ENCODE assay signal across 1 cellular context in the genomic region with DNA sequence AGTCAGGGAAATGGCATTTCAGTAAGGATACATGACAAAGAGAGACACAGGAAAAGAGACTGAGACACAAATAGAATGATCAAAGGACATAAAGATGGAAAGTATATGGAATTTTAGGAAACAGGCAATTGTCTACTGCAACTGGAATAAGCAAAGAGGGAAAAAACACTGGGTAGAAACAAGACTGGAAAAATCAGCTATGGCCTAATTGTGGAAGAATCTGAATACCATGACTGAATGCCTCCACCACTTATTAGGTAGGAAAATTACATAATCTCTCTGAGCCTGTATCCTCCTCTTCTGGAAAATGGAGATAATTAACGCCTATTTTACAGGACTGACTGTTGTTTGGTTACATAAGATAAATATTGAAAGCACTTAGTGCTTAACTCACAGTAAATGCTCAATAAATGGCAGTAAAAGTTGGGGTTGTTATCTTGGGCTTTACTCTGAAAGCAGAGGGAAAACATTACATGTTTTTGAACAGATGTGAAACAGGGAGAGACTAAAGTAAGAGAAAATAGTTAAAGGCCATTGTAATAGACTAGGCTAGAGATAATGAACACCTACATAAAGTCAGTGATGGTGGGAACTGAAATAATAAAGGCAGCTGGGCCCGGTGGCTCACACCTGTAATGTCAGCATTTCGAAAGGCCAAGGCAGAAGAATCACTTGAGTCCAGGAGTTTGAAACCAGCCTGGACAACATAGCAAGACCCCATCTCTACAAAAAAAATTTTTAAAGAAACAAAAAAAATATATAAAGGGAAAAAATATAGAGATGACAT.
TF ChIP-seq lines count a peak whose summit lies in the region.

No MANE protein-coding gene starts in this region.

TF ChIP-seq in GM23338, 12 proteins besides CTCF, POLR2A, EP300 and RAD21 (continued from another document):
- no peak for TF ChIP-seq ETS1 (IDR thresholded peaks at IDR 0.05)
- no peak for TF ChIP-seq NANOG (IDR thresholded peaks at IDR 0.05; ENCODE audit: borderline replicate concordance)
- TF ChIP-seq STAT1 (IDR thresholded peaks at IDR 0.05; ENCODE audit: unreplicated experiment) = no peak
- TF ChIP-seq ZNF331 (CRISPR knock-in tag; IDR thresholded peaks at IDR 0.05; ENCODE audit: low read depth) = no peak
- no peak for TF ChIP-seq ZNF114 (CRISPR knock-in tag; IDR thresholded peaks at IDR 0.05)
- TF ChIP-seq POLR2AphosphoS5 (IDR thresholded peaks at IDR 0.05; ENCODE audit: low read depth) = no peak
- TF ChIP-seq CREB1 (CRISPR knock-in tag; IDR thresholded peaks at IDR 0.05; ENCODE audit: low read depth) = no peak
- TF ChIP-seq JUNB (IDR thresholded peaks at IDR 0.05; ENCODE audit: unreplicated experiment) = no peak
- TF ChIP-seq ZNF462 (CRISPR knock-in tag; IDR thresholded peaks at IDR 0.05) = no peak
- TF ChIP-seq, protein P1, sequence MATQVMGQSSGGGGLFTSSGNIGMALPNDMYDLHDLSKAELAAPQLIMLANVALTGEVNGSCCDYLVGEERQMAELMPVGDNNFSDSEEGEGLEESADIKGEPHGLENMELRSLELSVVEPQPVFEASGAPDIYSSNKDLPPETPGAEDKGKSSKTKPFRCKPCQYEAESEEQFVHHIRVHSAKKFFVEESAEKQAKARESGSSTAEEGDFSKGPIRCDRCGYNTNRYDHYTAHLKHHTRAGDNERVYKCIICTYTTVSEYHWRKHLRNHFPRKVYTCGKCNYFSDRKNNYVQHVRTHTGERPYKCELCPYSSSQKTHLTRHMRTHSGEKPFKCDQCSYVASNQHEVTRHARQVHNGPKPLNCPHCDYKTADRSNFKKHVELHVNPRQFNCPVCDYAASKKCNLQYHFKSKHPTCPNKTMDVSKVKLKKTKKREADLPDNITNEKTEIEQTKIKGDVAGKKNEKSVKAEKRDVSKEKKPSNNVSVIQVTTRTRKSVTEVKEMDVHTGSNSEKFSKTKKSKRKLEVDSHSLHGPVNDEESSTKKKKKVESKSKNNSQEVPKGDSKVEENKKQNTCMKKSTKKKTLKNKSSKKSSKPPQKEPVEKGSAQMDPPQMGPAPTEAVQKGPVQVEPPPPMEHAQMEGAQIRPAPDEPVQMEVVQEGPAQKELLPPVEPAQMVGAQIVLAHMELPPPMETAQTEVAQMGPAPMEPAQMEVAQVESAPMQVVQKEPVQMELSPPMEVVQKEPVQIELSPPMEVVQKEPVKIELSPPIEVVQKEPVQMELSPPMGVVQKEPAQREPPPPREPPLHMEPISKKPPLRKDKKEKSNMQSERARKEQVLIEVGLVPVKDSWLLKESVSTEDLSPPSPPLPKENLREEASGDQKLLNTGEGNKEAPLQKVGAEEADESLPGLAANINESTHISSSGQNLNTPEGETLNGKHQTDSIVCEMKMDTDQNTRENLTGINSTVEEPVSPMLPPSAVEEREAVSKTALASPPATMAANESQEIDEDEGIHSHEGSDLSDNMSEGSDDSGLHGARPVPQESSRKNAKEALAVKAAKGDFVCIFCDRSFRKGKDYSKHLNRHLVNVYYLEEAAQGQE (IDR thresholded peaks at IDR 0.05; ENCODE audit: unreplicated experiment) = no peak
